In genomic region chr11:62402994-62403393, GRCh38 we compare ENCODE assay signal across 17 cellular contexts. TPM values are rescaled to one million over a fixed set of nuclear protein-coding genes. Genes with fewer than 3 reads are reported as not detected.
DNase-seq lines count a peak whose midpoint lies in the region; ATAC-seq and TF ChIP-seq lines count a peak whose summit lies in the region.
"Had no signal": no experiment of that assay in that cellular context is flagged by ENCODE, and none has a peak within 500 bp of the region (broad histone marks: within the 10 kb centered on the region; RNA-seq: fewer than 3 reads in every experiment).

No MANE protein-coding gene starts in this region.

- no peak overlapping the region for H3K9ac ChIP-seq in skeletal muscle tissue (ENCODE audit: low read depth in 1 of 3, low read length in 3 of 3)

- 34 to 49% methylated on average over 6 of the region's 6 CpGs for WGBS in esophagus, 2 donors
- WGBS in prostate gland: 22% methylated on average over 6 of the region's 6 CpGs

- DNase-seq in COLO829 (ENCODE audit: low spot score) (peak; percentile 22), RPMI7951 (ENCODE audit: low read depth) (peak; percentile 26), prostate gland (ENCODE audit: low spot score) (no peak)
- no peak for DNase-seq in stimulated activated CD4-positive, alpha-beta T cell treated with anti-CD3 and anti-CD28 coated beads, Interleukin-2, amount 100 ng/mL, for 48 hours
- DNase-seq in stimulated activated CD4-positive, alpha-beta T cell treated with anti-CD3 and anti-CD28 coated beads, Interleukin-2, amount 100 ng/mL, for 24 hours: no peak
- DNase-seq: dermis blood vessel endothelial cell, IMR-90, NCI-H1092 treated with DMSO at 0.1 percent for 48 hours, NCI-H446 treated with DMSO at 0.1 percent for 48 hours, PC-9 had no signal

- H3K27me3 ChIP-seq in esophagus (ENCODE audit: control insufficient read depth in 1 of 2, insufficient read depth in 2 of 2, low read length in 2 of 2): no peaks in the 10 kb centered on the region
- H3K27me3 ChIP-seq in skeletal muscle tissue (ENCODE audit: control insufficient read depth in 3 of 3, insufficient read depth in 3 of 3, low read length in 3 of 3): no peaks in the 10 kb centered on the region
- H3K27me3 ChIP-seq in prostate gland (replicated peaks; ENCODE audit: insufficient read depth): no peaks in the 10 kb centered on the region

- intact Hi-C loops in prostate gland (cut with DNase I): no loop called here

- TF ChIP-seq POLR2A in prostate gland (IDR thresholded peaks at IDR 0.05): no peak

- ATAC-seq in GM19455 (IDR thresholded peaks at IDR 0.05; ENCODE audit: unreplicated experiment): no peak

- H3K4me1 ChIP-seq in esophagus (ENCODE audit: control insufficient read depth in 2 of 2, insufficient read depth in 2 of 2, low read length in 1 of 2): peaks cover 24 to 48% of the 10 kb centered on the region in 2 donors
- H3K4me1 ChIP-seq in skeletal muscle tissue (ENCODE audit: control insufficient read depth in 3 of 3, insufficient read depth in 3 of 3, low read length in 3 of 3): peaks cover 42 to 50% (median 45%) of the 10 kb centered on the region in 3 donors
- peaks cover 21% of the 10 kb centered on the region for H3K4me1 ChIP-seq in prostate gland (replicated peaks)

- H3K36me3 ChIP-seq in esophagus (ENCODE audit: control insufficient read depth in 2 of 2, insufficient read depth in 2 of 2, low read length in 1 of 2) (no peaks in the 10 kb centered on the region), skeletal muscle tissue (ENCODE audit: control insufficient read depth in 3 of 3, insufficient read depth in 3 of 3, low read length in 3 of 3) (no peaks in the 10 kb centered on the region), prostate gland (no peaks in the 10 kb centered on the region)

- H3K27ac ChIP-seq in esophagus (ENCODE audit: low read depth in 2 of 2, low read length in 1 of 2) (peak overlapping the region; percentile 91 to 94), skeletal muscle tissue (ENCODE audit: low read depth, low read length) (peak overlapping the region; percentile 74), prostate gland (peak overlapping the region in 1 of 2 donors; percentile 67)
- H3K27ac ChIP-seq: PC-9 had no signal

- TF ChIP-seq CTCF in prostate gland (IDR thresholded peaks at IDR 0.05): no peak

- no peak overlapping the region for H3K4me3 ChIP-seq in esophagus (ENCODE audit: low read depth in 1 of 2, low read length in 2 of 2)
- no peak overlapping the region for H3K4me3 ChIP-seq in skeletal muscle tissue (ENCODE audit: low read length in 3 of 3)
- H3K4me3 ChIP-seq in prostate gland: no peak overlapping the region
- H3K4me3 ChIP-seq: mucosa of descending colon, PC-9 had no signal

- H3K9me3 ChIP-seq in esophagus (ENCODE audit: control insufficient read depth in 2 of 2, insufficient read depth in 1 of 2, low read depth in 1 of 2, low read length in 1 of 2) (no peaks in the 10 kb centered on the region), skeletal muscle tissue (ENCODE audit: control insufficient read depth in 3 of 3, low read length in 3 of 3) (no peaks in the 10 kb centered on the region), prostate gland (no peaks in the 10 kb centered on the region)
- H3K9me3 ChIP-seq: mucosa of descending colon had no signal

RNA-seq across cellular contexts. Expression of gene SCGB1A1, which starts 15.8 kb away (rescaled TPM):
- total RNA-seq in RPMI7951 (2014; rRNA removed; shearing (Covaris generic)): not detected in 2 replicates
- polyA plus RNA-seq in esophagus: 1 to 10 TPM; 4.8 to 5.5 TPM
- total RNA-seq in skeletal muscle tissue: not detected
- total RNA-seq in prostate gland: 100 to 1,000 TPM in 1 of 2 donors, 1 to 10 TPM in 1; 6.8 to 203 TPM
- total RNA-seq: dermis blood vessel endothelial cell; G401; IMR-90; mucosa of descending colon; PC-9; T-helper 1 cell treated with Interleukin-12 subunit alpha and Interleukin-12 subunit beta and Interleukin-4 antibody, amounts not matched to agents 30 ng/mL and 1 ng/mL, for 36 hours had no signal
- polyA plus RNA-seq: CD14-positive monocyte, IMR-90 had no signal

Comparison
In these comparisons a context has a peak if more than half of its experiments do, and no peak if none do; other contexts are left out.
1. DNase-seq: peak in COLO829 (single experiment) and RPMI7951 (single experiment); none in stimulated activated CD4-positive, alpha-beta T cell treated with anti-CD3 and anti-CD28 coated beads, Interleukin-2, amount 100 ng/mL, for 48 hours (0 of 2), prostate gland (single experiment) and stimulated activated CD4-positive, alpha-beta T cell treated with anti-CD3 and anti-CD28 coated beads, Interleukin-2, amount 100 ng/mL, for 24 hours (0 of 2).